ENCODE assay signal across 9 cellular contexts in the genomic region with DNA sequence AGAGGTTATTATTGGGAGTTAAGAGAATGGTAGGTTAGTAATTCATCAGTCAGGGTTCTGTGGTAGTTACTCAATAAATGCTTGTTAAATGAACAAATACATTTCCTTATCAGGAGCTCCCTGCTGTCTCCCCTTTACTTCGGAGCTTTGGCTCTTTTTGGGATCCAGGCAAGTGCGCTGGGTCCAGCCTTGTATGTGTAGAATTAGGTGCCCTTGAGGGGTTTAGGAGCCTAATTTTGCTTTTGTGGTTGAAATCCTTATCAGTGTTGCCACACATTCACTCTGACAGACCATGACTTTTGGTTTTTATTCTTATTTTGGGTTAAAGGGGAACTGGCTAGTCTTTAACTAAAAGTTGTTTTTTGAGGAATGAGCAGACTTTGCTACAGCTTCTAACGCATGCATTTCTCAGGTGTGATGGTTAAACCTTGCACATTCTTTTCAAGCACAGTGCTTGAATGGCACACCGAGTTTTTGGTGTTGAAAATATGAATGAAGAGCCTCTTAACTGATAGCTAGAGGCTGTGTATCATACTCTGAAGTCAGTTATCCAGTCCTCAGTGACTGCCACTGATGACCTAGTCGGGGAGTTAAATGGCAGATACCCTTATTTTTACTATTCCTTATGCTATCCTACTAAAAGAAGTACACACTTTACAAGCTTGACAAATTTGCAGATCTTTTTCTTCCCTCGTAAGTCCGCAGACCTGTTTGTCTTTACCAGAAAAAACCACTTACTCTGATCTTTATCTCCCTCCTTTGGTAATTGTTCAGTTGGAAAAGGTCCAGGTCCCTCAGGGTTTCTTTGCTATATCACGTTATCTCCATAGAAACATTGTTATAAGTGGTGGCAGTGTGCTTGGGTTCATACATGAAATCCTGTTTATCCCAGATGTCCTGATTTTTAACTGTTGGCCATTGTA. TPM values are rescaled to one million over a fixed set of nuclear protein-coding genes. Genes with fewer than 3 reads are reported as not detected.
DNase-seq lines count a peak whose midpoint lies in the region; ATAC-seq and TF ChIP-seq lines count a peak whose summit lies in the region.
"Had no signal": no experiment of that assay in that cellular context is flagged by ENCODE, and none has a peak within 500 bp of the region (broad histone marks: within the 10 kb centered on the region; RNA-seq: fewer than 3 reads in every experiment).

No MANE protein-coding gene starts in this region.

- peak overlapping the region; percentile 43 for H3K27ac Mint-ChIP-seq in Calu3 (ENCODE audit: unreplicated experiment)
- H3K27ac Mint-ChIP-seq in immature natural killer cell = peak overlapping the region in 5 of 6 donors; percentile 0 to 55 (median 9)

- H3K27me3 Mint-ChIP-seq in Calu3 (ENCODE audit: unreplicated experiment) (no peaks in the 10 kb centered on the region), immature natural killer cell (ENCODE audit: low read depth in 3 of 3) (no peaks in the 10 kb centered on the region)

- H3K36me3 ChIP-seq in RWPE2 (ENCODE audit: low read depth) (peaks cover 100% of the 10 kb centered on the region), H7 (replicated peaks; ENCODE audit: control insufficient read depth, insufficient read depth, low read length) (peaks cover 8% of the 10 kb centered on the region)

- H3K36me3 Mint-ChIP-seq in Calu3 (ENCODE audit: insufficient read depth, unreplicated experiment) = peaks cover 78% of the 10 kb centered on the region
- H3K36me3 Mint-ChIP-seq in immature natural killer cell = peaks cover 32 to 58% (median 35%) of the 10 kb centered on the region in 3 donors

- H3K4me3 ChIP-seq in RWPE2 (ENCODE audit: severe bottlenecking) = no peak overlapping the region
- H3K4me3 ChIP-seq in H7 (ENCODE audit: insufficient read depth, low read depth, low read length) = no peak overlapping the region
- H3K4me3 ChIP-seq: lung had no signal

- H3K4me1 ChIP-seq in RWPE2 (ENCODE audit: insufficient read depth, poor library complexity, severe bottlenecking) = peaks cover 15% of the 10 kb centered on the region

- H3K9me3 Mint-ChIP-seq in Calu3 (ENCODE audit: low read depth, unreplicated experiment) (no peaks in the 10 kb centered on the region), immature natural killer cell (no peaks in the 10 kb centered on the region)

- BruUV-seq in Calu3 (replicated peaks; lab: Mats Ljungman, UMichigan) = no TSS peak

- H3K4me1 Mint-ChIP-seq in Calu3 (ENCODE audit: low read depth, unreplicated experiment) = peaks cover 8% of the 10 kb centered on the region
- peaks cover 4 to 15% of the 10 kb centered on the region in 2 donors for H3K4me1 Mint-ChIP-seq in immature natural killer cell

- H3K9me3 ChIP-seq in RWPE2 (ENCODE audit: severe bottlenecking) = no peaks in the 10 kb centered on the region

- H3K27ac ChIP-seq in RWPE2 (ENCODE audit: poor library complexity, severe bottlenecking) = peak overlapping the region; percentile 39

- ATAC-seq in RWPE2 (ENCODE audit: low read depth) (peak; percentile 35), GM21515 (IDR thresholded peaks at IDR 0.05; ENCODE audit: unreplicated experiment) (no peak), GM18520 (IDR thresholded peaks at IDR 0.05; ENCODE audit: unreplicated experiment) (no peak)

- DNase-seq in Calu3 (no peak), NCI-H1092 treated with DMSO at 0.1 percent for 48 hours (lab: John Stamatoyannopoulos, UW) (peak; percentile 93), RWPE2 (ENCODE audit: low spot score) (no peak), immature natural killer cell (no peak), H7 (no peak), SHP77 (lab: John Stamatoyannopoulos, UW) (no peak)

- CTCF ChIA-PET in Calu3 (lab: Charles Lee) = interaction anchor here (1.4 kb wide), 1 partner anchor 96 kb away, joined by 4 read pairs; no protein-coding TSS in a partner anchor

- intact Hi-C loops in Calu3 (cut with micrococcal nuclease; ENCODE audit: unreplicated experiment) = no loop called here

- H3K4me3 Mint-ChIP-seq in Calu3 (ENCODE audit: low read depth, unreplicated experiment) (no peak overlapping the region), immature natural killer cell (no peak overlapping the region)

- TF ChIP-seq CTCF in Calu3 (IDR thresholded peaks at IDR 0.05; ENCODE audit: unreplicated experiment) = no peak
- no peak for TF ChIP-seq CTCF in RWPE2 (IDR thresholded peaks at IDR 0.05; ENCODE audit: poor library complexity, severe bottlenecking)

- no peaks in the 10 kb centered on the region for H3K27me3 ChIP-seq in RWPE2 (ENCODE audit: insufficient read depth, poor library complexity, severe bottlenecking)
- H3K27me3 ChIP-seq in H7 (ENCODE audit: control insufficient read depth, insufficient read depth, low read length) = no peaks in the 10 kb centered on the region

RNA-seq across cellular contexts. Expression of gene PLCG1, which starts 50.7 kb away (rescaled TPM):
- 91.1 and 127 TPM in 2 replicates for total RNA-seq in Calu3 (2022)
- polyA plus RNA-seq in immature natural killer cell = 10 to 100 TPM in 1 of 3 donors, 1 to 10 TPM in 2; 3.2 to 31.4 (median 7.5) TPM
- 132 and 194 TPM in 2 replicates for total RNA-seq in H7 (2014; rRNA removed; shearing (Covaris generic))

RNA-seq across cellular contexts. Expression of gene TOP1, which starts 58.0 kb away (rescaled TPM):
- total RNA-seq in Calu3 (2022) = 129 and 152 TPM in 2 replicates
- polyA plus RNA-seq in immature natural killer cell = 10 to 100 TPM in 1 of 3 donors, 1 to 10 TPM in 2; 5.0 to 16.0 (median 5.3) TPM
- total RNA-seq in H7 (2014; rRNA removed; shearing (Covaris generic)) = 16.0 and 22.9 TPM in 2 replicates
